In the genomic region with DNA sequence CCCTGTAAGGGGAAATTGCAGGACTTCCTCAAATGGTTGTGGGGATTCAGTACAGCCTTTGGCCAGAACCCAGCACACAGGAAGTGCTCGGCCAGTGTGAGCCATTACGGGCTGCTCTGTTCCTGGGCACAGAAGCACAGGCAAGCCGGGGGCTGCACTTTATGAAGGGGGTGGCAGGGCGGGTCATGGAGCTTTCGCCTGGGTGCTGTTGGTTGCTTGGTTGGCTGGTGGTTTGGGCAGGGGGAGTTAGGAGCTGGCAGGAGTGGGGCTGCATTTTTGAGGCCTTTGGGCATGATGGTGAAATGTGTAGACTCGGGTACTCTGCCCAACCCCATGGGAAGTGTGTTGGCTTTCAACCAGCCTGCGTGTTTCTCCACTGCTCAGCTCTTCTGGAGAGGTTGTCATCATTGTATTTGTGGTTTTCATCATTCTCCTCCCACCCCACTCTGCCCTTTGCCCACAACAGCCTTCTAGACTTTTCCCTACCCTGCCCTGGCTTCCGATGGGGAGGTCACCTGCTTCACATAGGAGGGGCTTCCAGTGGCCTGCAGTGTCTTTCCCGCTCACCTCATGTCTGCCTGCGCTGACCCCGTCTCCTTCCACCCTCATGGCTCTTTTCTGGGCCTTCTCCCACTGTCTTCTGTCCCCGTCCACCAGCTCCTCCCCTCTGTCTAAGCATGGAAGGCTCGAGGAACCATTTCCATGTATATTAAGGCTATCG, we compare ENCODE assay signal across 13 cellular contexts. TPM values are rescaled to one million over a fixed set of nuclear protein-coding genes. Genes with fewer than 3 reads are reported as not detected.
DNase-seq lines count a peak whose midpoint lies in the region; ATAC-seq and TF ChIP-seq lines count a peak whose summit lies in the region.
"Had no signal": no experiment of that assay in that cellular context is flagged by ENCODE, and none has a peak within 500 bp of the region (broad histone marks: within the 10 kb centered on the region; RNA-seq: fewer than 3 reads in every experiment).

No MANE protein-coding gene starts in this region.

- peaks cover 15% of the 10 kb centered on the region; the same call in 1 of the 2 replicates for H4K20me1 ChIP-seq in GM23338 (replicated peaks; ENCODE audit: insufficient read depth)

- TF ChIP-seq EP300 in sigmoid colon (IDR thresholded peaks at IDR 0.05): no peak

- H3K27me3 ChIP-seq in GM23338 (ENCODE audit: insufficient read depth) (no peaks in the 10 kb centered on the region), sigmoid colon (no peaks in the 10 kb centered on the region)
- H3K27me3 ChIP-seq: Peyer's patch had no signal

- intact Hi-C loops in sigmoid colon (cut with DNase I): no loop called here

- ATAC-seq in GM23338: no peak
- ATAC-seq in T-helper 17 cell: peak; percentile 20
- no peak for ATAC-seq in GM18870 (IDR thresholded peaks at IDR 0.05; ENCODE audit: unreplicated experiment)

- H3K9me3 Mint-ChIP-seq in GM23338 (no peaks in the 10 kb centered on the region), progenitor cell of endocrine pancreas (ENCODE audit: low read depth) (no peaks in the 10 kb centered on the region)

- H3K4me3 Mint-ChIP-seq in GM23338 (no peak overlapping the region), T-helper 17 cell (peak overlapping the region; percentile 58), progenitor cell of endocrine pancreas (ENCODE audit: low read depth) (no peak overlapping the region)

- no peak overlapping the region for H2AFZ ChIP-seq in GM23338

- H3K36me3 ChIP-seq in GM23338 (ENCODE audit: insufficient read depth) (peaks cover 43% of the 10 kb centered on the region), sigmoid colon (peaks cover 36 to 89% (median 53%) of the 10 kb centered on the region in 4 donors)

- H3K4me1 ChIP-seq in GM23338 (ENCODE audit: insufficient read depth) (peaks cover 7% of the 10 kb centered on the region), sigmoid colon (no peaks in the 10 kb centered on the region)
- H3K4me1 ChIP-seq: Peyer's patch had no signal

- no peaks in the 10 kb centered on the region for H3K9me2 ChIP-seq in GM23338 (ENCODE audit: insufficient read depth)

- H3K9me3 ChIP-seq in T-helper 17 cell (ENCODE audit: control insufficient read depth, low read length, poor library complexity, severe bottlenecking) (no peaks in the 10 kb centered on the region), sigmoid colon (no peaks in the 10 kb centered on the region)
- H3K9me3 ChIP-seq: Peyer's patch had no signal

- H3K4me1 Mint-ChIP-seq in GM23338 (peaks cover 21% of the 10 kb centered on the region), T-helper 17 cell (peaks cover 12% of the 10 kb centered on the region), progenitor cell of endocrine pancreas (ENCODE audit: low read depth) (no peaks in the 10 kb centered on the region)

- 87% methylated on average over 14 of the region's 14 CpGs for WGBS in sigmoid colon, 2 donors

- H3K4me3 ChIP-seq in GM23338: no peak overlapping the region
- peak overlapping the region in 1 of 4 donors; percentile 1 for H3K4me3 ChIP-seq in sigmoid colon

- no peak for TF ChIP-seq POLR2A in sigmoid colon (IDR thresholded peaks at IDR 0.05)

- no peaks in the 10 kb centered on the region for H3F3A ChIP-seq in GM23338 (replicated peaks; ENCODE audit: low read depth)

- peaks cover 90% of the 10 kb centered on the region for H3K36me3 Mint-ChIP-seq in GM23338 (ENCODE audit: low read depth)
- peaks cover 20% of the 10 kb centered on the region for H3K36me3 Mint-ChIP-seq in T-helper 17 cell (ENCODE audit: low read depth)
- peaks cover 24% of the 10 kb centered on the region for H3K36me3 Mint-ChIP-seq in progenitor cell of endocrine pancreas (ENCODE audit: insufficient read depth)

- H3K79me2 ChIP-seq in GM23338 (replicated peaks; ENCODE audit: insufficient read depth): no peaks in the 10 kb centered on the region; the same call in 1 of the 2 replicates

- no peak for TF ChIP-seq CTCF in GM23338 (conservative IDR thresholded peaks at IDR 0.05; ENCODE audit: low read depth in 2 of 2)
- TF ChIP-seq CTCF in sigmoid colon (IDR thresholded peaks at IDR 0.05): no peak
- no peak for TF ChIP-seq CTCF in progenitor cell of endocrine pancreas (IDR thresholded peaks at IDR 0.05; ENCODE audit: unreplicated experiment)

- H3K27ac ChIP-seq in GM23338 (ENCODE audit: low read depth): no peak overlapping the region
- H3K27ac ChIP-seq in sigmoid colon: peak overlapping the region in 2 of 4 donors; percentile 13 to 35

- no peak for DNase-seq in GM23338 (ENCODE audit: low spot score)
- DNase-seq in T-helper 17 cell: no peak
- DNase-seq in globus pallidus (ENCODE audit: low spot score): peak; percentile 37
- peak; percentile 70 for DNase-seq in sigmoid colon
- DNase-seq in progenitor cell of endocrine pancreas (ENCODE audit: low spot score, unreplicated experiment): no peak
- DNase-seq in retina: no peak
- no peak for DNase-seq in NCI-H2227 treated with DMSO at 0.1 percent for 48 hours (lab: John Stamatoyannopoulos, UW)
- DNase-seq: activated CD4-positive, alpha-beta T cell treated with anti-CD3 and anti-CD28 coated beads, Interleukin-2, amount 50 U/mL, for 4 hours; DMS153 had no signal

- H3K27me3 Mint-ChIP-seq in GM23338 (ENCODE audit: insufficient read depth, low read depth, poor library complexity) (peaks cover 15% of the 10 kb centered on the region), T-helper 17 cell (no peaks in the 10 kb centered on the region), progenitor cell of endocrine pancreas (no peaks in the 10 kb centered on the region)

- no peak overlapping the region for H3K4me2 ChIP-seq in GM23338

- peak overlapping the region; percentile 64 for H3K27ac Mint-ChIP-seq in GM23338
- peak overlapping the region; percentile 3 for H3K27ac Mint-ChIP-seq in T-helper 17 cell
- H3K27ac Mint-ChIP-seq in progenitor cell of endocrine pancreas: no peak overlapping the region

TF ChIP-seq in GM23338, 12 proteins besides CTCF, POLR2A, EP300 and RAD21 (continues in another document):
- TF ChIP-seq CREB1 (CRISPR knock-in tag; IDR thresholded peaks at IDR 0.05; ENCODE audit: low read depth) (no peak), EZH2phosphoT487 (IDR thresholded peaks at IDR 0.05; ENCODE audit: unreplicated experiment) (no peak), ZNF331 (CRISPR knock-in tag; IDR thresholded peaks at IDR 0.05; ENCODE audit: low read depth) (no peak), POLR2AphosphoS5 (IDR thresholded peaks at IDR 0.05; ENCODE audit: low read depth) (no peak), JUNB (IDR thresholded peaks at IDR 0.05; ENCODE audit: unreplicated experiment) (no peak), STAT1 (IDR thresholded peaks at IDR 0.05; ENCODE audit: unreplicated experiment) (no peak), NANOG (IDR thresholded peaks at IDR 0.05; ENCODE audit: borderline replicate concordance) (no peak), EZH2 (IDR thresholded peaks at IDR 0.05; ENCODE audit: low read depth, unreplicated experiment) (no peak)
- TF ChIP-seq, protein P1, sequence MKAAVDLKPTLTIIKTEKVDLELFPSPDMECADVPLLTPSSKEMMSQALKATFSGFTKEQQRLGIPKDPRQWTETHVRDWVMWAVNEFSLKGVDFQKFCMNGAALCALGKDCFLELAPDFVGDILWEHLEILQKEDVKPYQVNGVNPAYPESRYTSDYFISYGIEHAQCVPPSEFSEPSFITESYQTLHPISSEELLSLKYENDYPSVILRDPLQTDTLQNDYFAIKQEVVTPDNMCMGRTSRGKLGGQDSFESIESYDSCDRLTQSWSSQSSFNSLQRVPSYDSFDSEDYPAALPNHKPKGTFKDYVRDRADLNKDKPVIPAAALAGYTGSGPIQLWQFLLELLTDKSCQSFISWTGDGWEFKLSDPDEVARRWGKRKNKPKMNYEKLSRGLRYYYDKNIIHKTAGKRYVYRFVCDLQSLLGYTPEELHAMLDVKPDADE (IDR thresholded peaks at IDR 0.05): no peak
- TF ChIP-seq, protein P2, sequence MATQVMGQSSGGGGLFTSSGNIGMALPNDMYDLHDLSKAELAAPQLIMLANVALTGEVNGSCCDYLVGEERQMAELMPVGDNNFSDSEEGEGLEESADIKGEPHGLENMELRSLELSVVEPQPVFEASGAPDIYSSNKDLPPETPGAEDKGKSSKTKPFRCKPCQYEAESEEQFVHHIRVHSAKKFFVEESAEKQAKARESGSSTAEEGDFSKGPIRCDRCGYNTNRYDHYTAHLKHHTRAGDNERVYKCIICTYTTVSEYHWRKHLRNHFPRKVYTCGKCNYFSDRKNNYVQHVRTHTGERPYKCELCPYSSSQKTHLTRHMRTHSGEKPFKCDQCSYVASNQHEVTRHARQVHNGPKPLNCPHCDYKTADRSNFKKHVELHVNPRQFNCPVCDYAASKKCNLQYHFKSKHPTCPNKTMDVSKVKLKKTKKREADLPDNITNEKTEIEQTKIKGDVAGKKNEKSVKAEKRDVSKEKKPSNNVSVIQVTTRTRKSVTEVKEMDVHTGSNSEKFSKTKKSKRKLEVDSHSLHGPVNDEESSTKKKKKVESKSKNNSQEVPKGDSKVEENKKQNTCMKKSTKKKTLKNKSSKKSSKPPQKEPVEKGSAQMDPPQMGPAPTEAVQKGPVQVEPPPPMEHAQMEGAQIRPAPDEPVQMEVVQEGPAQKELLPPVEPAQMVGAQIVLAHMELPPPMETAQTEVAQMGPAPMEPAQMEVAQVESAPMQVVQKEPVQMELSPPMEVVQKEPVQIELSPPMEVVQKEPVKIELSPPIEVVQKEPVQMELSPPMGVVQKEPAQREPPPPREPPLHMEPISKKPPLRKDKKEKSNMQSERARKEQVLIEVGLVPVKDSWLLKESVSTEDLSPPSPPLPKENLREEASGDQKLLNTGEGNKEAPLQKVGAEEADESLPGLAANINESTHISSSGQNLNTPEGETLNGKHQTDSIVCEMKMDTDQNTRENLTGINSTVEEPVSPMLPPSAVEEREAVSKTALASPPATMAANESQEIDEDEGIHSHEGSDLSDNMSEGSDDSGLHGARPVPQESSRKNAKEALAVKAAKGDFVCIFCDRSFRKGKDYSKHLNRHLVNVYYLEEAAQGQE (IDR thresholded peaks at IDR 0.05; ENCODE audit: unreplicated experiment): no peak

RNA-seq across cellular contexts. Expression of a gene that starts 16.1 kb away (rescaled TPM):
- total RNA-seq in GM23338 (2014; rRNA removed; shearing (Covaris generic)): 77.6 and 80.5 TPM in 2 replicates
- polyA plus RNA-seq in GM23338 (2016; fragmentation: Nextera tagmentation; extraction: Ambion mirVana) (22.9 and 32.6 TPM in 2 replicates), sigmoid colon (10 to 100 TPM; 31.4 to 59.9 (median 34.8) TPM)
- total RNA-seq in T-helper 17 cell (100 to 1,000 TPM; 176 to 257 TPM), sigmoid colon (10 to 100 TPM; 48.5 to 94.2 (median 78.8) TPM), progenitor cell of endocrine pancreas (21.0 and 24.1 TPM in 2 replicates)

RNA-seq across cellular contexts. Expression of a gene that starts 24.0 kb away (rescaled TPM):
- 43.3 and 59.7 TPM in 2 replicates for total RNA-seq in GM23338 (2014; rRNA removed; shearing (Covaris generic))
- 33.0 and 35.4 TPM in 2 replicates for polyA plus RNA-seq in GM23338 (2016; fragmentation: Nextera tagmentation; extraction: Ambion mirVana)
- total RNA-seq in T-helper 17 cell: 10 to 100 TPM; 40.5 to 40.6 TPM
- 10 to 100 TPM; 13.6 to 20.9 (median 17.1) TPM for total RNA-seq in sigmoid colon
- polyA plus RNA-seq in sigmoid colon: 10 to 100 TPM; 13.8 to 18.3 (median 16.4) TPM
- 44.6 and 47.3 TPM in 2 replicates for total RNA-seq in progenitor cell of endocrine pancreas

RNA-seq across cellular contexts. Expression of a gene that starts 45.5 kb away (rescaled TPM):
- not detected in 2 replicates for total RNA-seq in GM23338 (2014; rRNA removed; shearing (Covaris generic))
- polyA plus RNA-seq in GM23338 (2016; fragmentation: Nextera tagmentation; extraction: Ambion mirVana) (not detected in 2 replicates), sigmoid colon (not detected)
- total RNA-seq in T-helper 17 cell (not detected), sigmoid colon (not detected), progenitor cell of endocrine pancreas (not detected in 2 replicates)
- total RNA-seq: fibroblast of villous mesenchyme, lower leg skin, Peyer's patch had no signal

Comparison
In these comparisons a context has a peak if more than half of its experiments do, and no peak if none do; other contexts are left out.
1. DNase-seq: peak in globus pallidus (single experiment) and sigmoid colon (single experiment); none in GM23338 (single experiment), T-helper 17 cell (0 of 3), progenitor cell of endocrine pancreas (single experiment), retina (single experiment) and NCI-H2227 treated with DMSO at 0.1 percent for 48 hours (single experiment).